15 cellular contexts compared by ENCODE assay signal in genomic region chr2:8346238-8346637, GRCh38.
A peak's percentile ranks its signal among the peaks of the same experiment; 100 is the strongest.
DNase-seq lines count a peak whose midpoint lies in the region; ATAC-seq lines count a peak whose summit lies in the region.
"Had no signal": no experiment of that assay in that cellular context is flagged by ENCODE, and none has a peak within 500 bp of the region (broad histone marks: within the 10 kb centered on the region; RNA-seq: fewer than 3 reads in every experiment).

No MANE protein-coding gene starts in this region.

- intact Hi-C loops in naive thymus-derived CD4-positive, alpha-beta T cell (cut with micrococcal nuclease), result no loop called here

- peaks cover 0 to 3% (median 0%) of the 10 kb centered on the region in 3 donors for H3K36me3 Mint-ChIP-seq in CD8-positive, alpha-beta memory T cell
- peaks cover 2% of the 10 kb centered on the region for H3K36me3 Mint-ChIP-seq in activated CD8-positive, alpha-beta T cell treated with anti-CD3 and anti-CD28 coated beads, Interleukin-2, amount 10 ng/mL, durations not matched to agents 7 days and 5 days (ENCODE audit: low read depth)
- H3K36me3 Mint-ChIP-seq in naive thymus-derived CD4-positive, alpha-beta T cell, result peaks cover 0 to 12% (median 0%) of the 10 kb centered on the region in 5 donors
- H3K36me3 Mint-ChIP-seq: CD4-positive, alpha-beta memory T cell had no signal

- H3K27ac Mint-ChIP-seq in CD8-positive, alpha-beta memory T cell, result peak overlapping the region in 7 of 8 donors; percentile 37 to 94 (median 79)
- peak overlapping the region; percentile 26 for H3K27ac Mint-ChIP-seq in activated CD8-positive, alpha-beta T cell treated with anti-CD3 and anti-CD28 coated beads, Interleukin-2, amount 10 ng/mL, durations not matched to agents 7 days and 5 days
- no peak overlapping the region for H3K27ac Mint-ChIP-seq in naive thymus-derived CD4-positive, alpha-beta T cell

- peak overlapping the region in 6 of 7 donors; percentile 29 to 74 (median 49) for H3K4me3 Mint-ChIP-seq in CD8-positive, alpha-beta memory T cell
- no peak overlapping the region for H3K4me3 Mint-ChIP-seq in activated CD8-positive, alpha-beta T cell treated with anti-CD3 and anti-CD28 coated beads, Interleukin-2, amount 10 ng/mL, durations not matched to agents 7 days and 5 days
- peak overlapping the region in 1 of 10 donors; percentile 21 for H3K4me3 Mint-ChIP-seq in naive thymus-derived CD4-positive, alpha-beta T cell
- H3K4me3 Mint-ChIP-seq: CD4-positive, alpha-beta memory T cell had no signal

- no peaks in the 10 kb centered on the region for H3K9me3 Mint-ChIP-seq in CD8-positive, alpha-beta memory T cell
- no peaks in the 10 kb centered on the region for H3K9me3 Mint-ChIP-seq in activated CD8-positive, alpha-beta T cell treated with anti-CD3 and anti-CD28 coated beads, Interleukin-2, amount 10 ng/mL, durations not matched to agents 7 days and 5 days (ENCODE audit: insufficient read depth)
- peaks cover 0 to 2% (median 0%) of the 10 kb centered on the region in 11 donors for H3K9me3 Mint-ChIP-seq in naive thymus-derived CD4-positive, alpha-beta T cell
- H3K9me3 Mint-ChIP-seq: CD4-positive, alpha-beta memory T cell had no signal

- H3K27ac ChIP-seq in CD8-positive, alpha-beta memory T cell (ENCODE audit: low read depth, low read length), result no peak overlapping the region
- no peak overlapping the region for H3K27ac ChIP-seq in naive thymus-derived CD4-positive, alpha-beta T cell (ENCODE audit: low read depth, low read length)
- H3K27ac ChIP-seq: BLaER1, HL-60, SJSA1 had no signal

- H3K4me1 ChIP-seq in CD8-positive, alpha-beta memory T cell (ENCODE audit: insufficient read depth, low read length), result peaks cover 16% of the 10 kb centered on the region
- peaks cover 0 to 19% of the 10 kb centered on the region in 2 donors for H3K4me1 ChIP-seq in naive thymus-derived CD4-positive, alpha-beta T cell (ENCODE audit: control insufficient read depth in 2 of 2, insufficient read depth in 2 of 2, low read length in 2 of 2)
- H3K4me1 ChIP-seq: BLaER1, SJSA1 had no signal

- POLR2A ChIA-PET in CD8-positive, alpha-beta memory T cell (lab: Charles Lee), result interaction anchor here (0.6 kb wide), 1 partner anchor 320 kb away, joined by 5 read pairs; no protein-coding TSS in a partner anchor
- POLR2A ChIA-PET in activated CD8-positive, alpha-beta T cell treated with anti-CD3 and anti-CD28 coated beads, Interleukin-2, amount 10 ng/mL, durations not matched to agents 7 days and 5 days (lab: Charles Lee), result interaction anchor here (1.0 kb wide), 1 partner anchor 9 kb away, joined by 3 read pairs; no protein-coding TSS in a partner anchor
- POLR2A ChIA-PET in naive thymus-derived CD4-positive, alpha-beta T cell (lab: Charles Lee), result no interaction called here

- H3K36me3 ChIP-seq in CD8-positive, alpha-beta memory T cell (ENCODE audit: insufficient read depth, low read length), result no peaks in the 10 kb centered on the region
- no peaks in the 10 kb centered on the region for H3K36me3 ChIP-seq in naive thymus-derived CD4-positive, alpha-beta T cell (ENCODE audit: control insufficient read depth in 2 of 3, insufficient read depth in 3 of 3, low read length in 3 of 3)
- H3K36me3 ChIP-seq: BLaER1, SJSA1 had no signal

- no peak overlapping the region for H3K4me3 ChIP-seq in CD8-positive, alpha-beta memory T cell (ENCODE audit: low read length)
- H3K4me3 ChIP-seq in naive thymus-derived CD4-positive, alpha-beta T cell (ENCODE audit: low read length), result no peak overlapping the region
- H3K4me3 ChIP-seq: BLaER1, SJSA1 had no signal

- no peaks in the 10 kb centered on the region for H3K9me3 ChIP-seq in CD8-positive, alpha-beta memory T cell (ENCODE audit: low read length)
- no peaks in the 10 kb centered on the region for H3K9me3 ChIP-seq in naive thymus-derived CD4-positive, alpha-beta T cell (ENCODE audit: control insufficient read depth in 2 of 3, low read length in 3 of 3)
- H3K9me3 ChIP-seq: BLaER1, SJSA1 had no signal

- DNase-seq in CD8-positive, alpha-beta memory T cell, result peak in 1 of 5 donors; percentile 28
- DNase-seq in activated CD8-positive, alpha-beta T cell treated with anti-CD3 and anti-CD28 coated beads, Interleukin-2, amount 10 ng/mL, durations not matched to agents 7 days and 5 days, result no peak
- DNase-seq in naive thymus-derived CD4-positive, alpha-beta T cell, result no peak
- DNase-seq in NCI-H82 (lab: John Stamatoyannopoulos, UW), result no peak
- no peak for DNase-seq in SIG-M5 (lab: John Stamatoyannopoulos, UW)
- DNase-seq in GM19238 (ENCODE audit: insufficient read length, low spot score), result no peak
- DNase-seq: CD4-positive, alpha-beta memory T cell; NCI-H1436; NCI-H1930; NCI-H345; NCI-H524 treated with DMSO at 0.1 percent for 48 hours had no signal

- peak; percentile 80 for ATAC-seq in GM18867 (IDR thresholded peaks at IDR 0.05; ENCODE audit: unreplicated experiment)
- ATAC-seq in activated CD8-positive, alpha-beta T cell treated with anti-CD3 and anti-CD28 coated beads, Interleukin-2, amount 10 ng/mL, durations not matched to agents 7 days and 5 days, result no peak
- ATAC-seq in naive thymus-derived CD4-positive, alpha-beta T cell, result peak; percentile 59

- H3K27me3 Mint-ChIP-seq in CD8-positive, alpha-beta memory T cell, result peaks cover 0 to 4% of the 10 kb centered on the region in 2 donors
- no peaks in the 10 kb centered on the region for H3K27me3 Mint-ChIP-seq in activated CD8-positive, alpha-beta T cell treated with anti-CD3 and anti-CD28 coated beads, Interleukin-2, amount 10 ng/mL, durations not matched to agents 7 days and 5 days (ENCODE audit: low read depth)
- H3K27me3 Mint-ChIP-seq in naive thymus-derived CD4-positive, alpha-beta T cell, result no peaks in the 10 kb centered on the region
- H3K27me3 Mint-ChIP-seq: CD4-positive, alpha-beta memory T cell had no signal

- H3K27me3 ChIP-seq in CD8-positive, alpha-beta memory T cell (ENCODE audit: insufficient read depth, low read length, poor library complexity, severe bottlenecking), result no peaks in the 10 kb centered on the region
- no peaks in the 10 kb centered on the region for H3K27me3 ChIP-seq in naive thymus-derived CD4-positive, alpha-beta T cell (ENCODE audit: control insufficient read depth in 2 of 2, insufficient read depth in 2 of 2, low read length in 2 of 2)
- H3K27me3 ChIP-seq: BLaER1, SJSA1 had no signal

- H3K4me1 Mint-ChIP-seq in CD8-positive, alpha-beta memory T cell, result peaks cover 28 to 35% (median 29%) of the 10 kb centered on the region in 3 donors
- peaks cover 28% of the 10 kb centered on the region for H3K4me1 Mint-ChIP-seq in activated CD8-positive, alpha-beta T cell treated with anti-CD3 and anti-CD28 coated beads, Interleukin-2, amount 10 ng/mL, durations not matched to agents 7 days and 5 days (ENCODE audit: low read depth)
- H3K4me1 Mint-ChIP-seq in naive thymus-derived CD4-positive, alpha-beta T cell, result peaks cover 0 to 6% (median 0%) of the 10 kb centered on the region in 7 donors

- CTCF ChIA-PET in CD8-positive, alpha-beta memory T cell (lab: Charles Lee), result no interaction called here
- CTCF ChIA-PET in activated CD8-positive, alpha-beta T cell treated with anti-CD3 and anti-CD28 coated beads, Interleukin-2, amount 10 ng/mL, durations not matched to agents 7 days and 5 days (lab: Charles Lee), result no interaction called here
- CTCF ChIA-PET in naive thymus-derived CD4-positive, alpha-beta T cell (lab: Charles Lee), result no interaction called here

Comparison
In these comparisons a context has a peak if more than half of its experiments do, and no peak if none do; other contexts are left out.
1. H3K27ac Mint-ChIP-seq: peak in CD8-positive, alpha-beta memory T cell (7 of 8) and activated CD8-positive, alpha-beta T cell treated with anti-CD3 and anti-CD28 coated beads, Interleukin-2, amount 10 ng/mL, durations not matched to agents 7 days and 5 days (single experiment); none in naive thymus-derived CD4-positive, alpha-beta T cell (0 of 9).